ENCODE assay signal across 8 cellular contexts in the genomic region with DNA sequence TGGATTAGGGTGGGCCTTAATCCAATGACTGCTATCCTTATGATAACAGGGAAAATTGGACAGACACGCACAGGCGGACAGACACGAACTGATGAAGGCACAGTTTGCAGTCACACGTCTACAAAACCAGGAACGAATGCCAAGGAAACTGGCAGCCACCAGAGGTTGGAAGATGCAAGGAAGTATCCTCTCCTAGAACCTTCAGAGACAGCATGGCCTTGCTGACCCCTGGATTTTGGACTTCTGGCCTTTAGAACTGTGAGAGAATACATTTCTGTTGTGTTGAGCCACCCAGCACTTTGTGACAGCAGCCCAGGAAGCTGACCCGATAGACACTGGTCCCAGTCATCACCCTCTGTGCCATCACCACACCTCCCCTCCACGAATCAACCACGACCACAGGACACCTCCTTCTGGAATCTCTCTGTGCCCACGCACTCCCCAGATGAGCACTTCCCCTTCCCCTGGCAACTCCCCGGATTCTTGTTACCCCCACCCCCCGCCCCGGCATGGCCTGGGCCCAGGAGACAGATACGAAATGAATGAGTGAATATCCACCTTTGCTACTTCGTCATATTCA. TPM values are rescaled to one million over a fixed set of nuclear protein-coding genes. Genes with fewer than 3 reads are reported as not detected.
DNase-seq lines count a peak whose midpoint lies in the region; FAIRE-seq and TF ChIP-seq lines count a peak whose summit lies in the region.
"Had no signal": no experiment of that assay in that cellular context is flagged by ENCODE, and none has a peak within 500 bp of the region (broad histone marks: within the 10 kb centered on the region; RNA-seq: fewer than 3 reads in every experiment).

No MANE protein-coding gene starts in this region.

- CTCF ChIA-PET in HEK293 (lab: Yijun Ruan, JAX), result interaction anchor here (0.7 to 7.8 kb wide), 39 partner anchors 11 to 809 kb away, joined by 3 to 342 read pairs (median 6); a partner anchor contains a TSS

- H3K9me2 ChIP-seq in SU-DHL-6 (replicated peaks; ENCODE audit: insufficient read depth, low read length), result no peaks in the 10 kb centered on the region

- peaks cover 10% of the 10 kb centered on the region; the same call in 1 of the 2 replicates for H4K20me1 ChIP-seq in SU-DHL-6 (ENCODE audit: low read depth, low read length)

- H3K4me3 ChIP-seq in HEK293 (ENCODE audit: low read depth, low read length), result no peak overlapping the region
- H3K4me3 ChIP-seq in SU-DHL-6 (ENCODE audit: insufficient read depth, low read length, poor library complexity, severe bottlenecking), result no peak overlapping the region
- H3K4me3 ChIP-seq in esophagus muscularis mucosa, result peak overlapping the region in 2 of 4 donors; percentile 53 to 64
- no peak overlapping the region for H3K4me3 ChIP-seq in small intestine (ENCODE audit: low read depth in 1 of 2, low read length in 2 of 2)
- H3K4me3 ChIP-seq: lung had no signal

- 60% methylated on average over 14 of the region's 14 CpGs for WGBS in esophagus muscularis mucosa
- WGBS in small intestine, 3 donors, result 54 to 61% (median 59%) methylated on average over 14 of the region's 14 CpGs

- H3K9me3 ChIP-seq in HEK293 (ENCODE audit: control insufficient read depth, insufficient read depth, low read depth, low read length) (no peaks in the 10 kb centered on the region), SU-DHL-6 (ENCODE audit: insufficient read depth, low read length) (no peaks in the 10 kb centered on the region), esophagus muscularis mucosa (no peaks in the 10 kb centered on the region), small intestine (ENCODE audit: control insufficient read depth, low read depth) (no peaks in the 10 kb centered on the region)

- no peaks in the 10 kb centered on the region for H3K27me3 ChIP-seq in SU-DHL-6 (ENCODE audit: low read length)
- H3K27me3 ChIP-seq in esophagus muscularis mucosa, result no peaks in the 10 kb centered on the region
- H3K27me3 ChIP-seq in small intestine (ENCODE audit: control insufficient read depth in 2 of 2, insufficient read depth in 2 of 2, low read length in 2 of 2), result no peaks in the 10 kb centered on the region

- H3K36me3 ChIP-seq in HEK293 (ENCODE audit: control insufficient read depth in 2 of 2, insufficient read depth in 1 of 2, low read length in 2 of 2) (no peaks in the 10 kb centered on the region), SU-DHL-6 (ENCODE audit: low read length) (no peaks in the 10 kb centered on the region), esophagus muscularis mucosa (no peaks in the 10 kb centered on the region), small intestine (ENCODE audit: control insufficient read depth in 2 of 2, insufficient read depth in 2 of 2, low read length in 2 of 2) (no peaks in the 10 kb centered on the region)

- DNase-seq in esophagus muscularis mucosa (ENCODE audit: extremely low spot score) (no peak), small intestine (peak; percentile 59), LoVo (ENCODE audit: low spot score) (no peak), germinal center (ENCODE audit: low spot score) (no peak), NCI-H1694 (lab: John Stamatoyannopoulos, UW) (no peak)

- POLR2A ChIA-PET in HEK293 (lab: Yijun Ruan, JAX), result interaction anchor here (0.5 to 2.2 kb wide), 9 partner anchors 13 to 123 kb away, joined by 3 to 26 read pairs (median 3); a partner anchor contains a TSS

- no peak for FAIRE-seq in small intestine (lab: Jason Lieb, UNC)

- H3K27ac ChIP-seq in HEK293 (ENCODE audit: extremely low read depth, low read depth, low read length), result no peak overlapping the region
- H3K27ac ChIP-seq in SU-DHL-6 (ENCODE audit: low read depth, low read length), result no peak overlapping the region
- peak overlapping the region in 3 of 4 donors; percentile 52 to 66 (median 61) for H3K27ac ChIP-seq in esophagus muscularis mucosa (replicated peaks in 1 of 4)
- peak overlapping the region; percentile 43 to 70 for H3K27ac ChIP-seq in small intestine (ENCODE audit: low read depth in 1 of 2, low read length in 1 of 2)

- H3K4me2 ChIP-seq in SU-DHL-6 (ENCODE audit: low read depth, low read length, poor library complexity, severe bottlenecking), result peak overlapping the region; percentile 55

- no peak for TF ChIP-seq EP300 in esophagus muscularis mucosa (IDR thresholded peaks at IDR 0.05)

- H2AFZ ChIP-seq in SU-DHL-6 (ENCODE audit: low read depth, low read length, severe bottlenecking), result no peak overlapping the region

- TF ChIP-seq CTCF in HEK293 (tag by site-specific recombination; IDR thresholded peaks at IDR 0.05) (no peak), SU-DHL-6 (IDR thresholded peaks at IDR 0.05; ENCODE audit: insufficient read depth, low read length, poor library complexity, severe bottlenecking) (no peak), esophagus muscularis mucosa (IDR thresholded peaks at IDR 0.05) (no peak)

- H3K4me1 ChIP-seq in HEK293 (ENCODE audit: control insufficient read depth, insufficient read depth, low read length) (peaks cover 3% of the 10 kb centered on the region; the same call in 1 of the 2 replicates), esophagus muscularis mucosa (peaks cover 61 to 90% (median 81%) of the 10 kb centered on the region in 4 donors), small intestine (ENCODE audit: control insufficient read depth in 2 of 2, insufficient read depth in 1 of 2, low read depth in 1 of 2, low read length in 1 of 2) (peaks cover 14 to 20% of the 10 kb centered on the region in 2 donors)

- no peak for TF ChIP-seq POLR2A in esophagus muscularis mucosa (IDR thresholded peaks at IDR 0.05; ENCODE audit: low read depth)

- H3K79me2 ChIP-seq in SU-DHL-6 (ENCODE audit: insufficient read depth, low read length), result peaks cover 9% of the 10 kb centered on the region; the same call in 1 of the 2 replicates

- peaks cover 13% of the 10 kb centered on the region for H3F3A ChIP-seq in SU-DHL-6 (ENCODE audit: insufficient read depth)

- intact Hi-C loops in esophagus muscularis mucosa (cut with DNase I), result loop anchor here (1.0 to 5.0 kb wide), 2 partner anchors 42 to 113 kb away; a partner anchor contains a TSS

- peak overlapping the region; percentile 18; the same call in 1 of the 2 replicates for H3K9ac ChIP-seq in SU-DHL-6 (ENCODE audit: low read length)

TF ChIP-seq in HEK293, 187 proteins besides CTCF, POLR2A, EP300 and RAD21:
- TF ChIP-seq ZNF391 (tag by site-specific recombination; IDR thresholded peaks at IDR 0.05; ENCODE audit: borderline replicate concordance, low read depth) (no peak), ZNF837 (tag by site-specific recombination; IDR thresholded peaks at IDR 0.05) (no peak), ZNF114 (tag by site-specific recombination; IDR thresholded peaks at IDR 0.05) (no peak), ZNF629 (tag by site-specific recombination; IDR thresholded peaks at IDR 0.05) (0 out of 2 replicates have a peak, but pooled peaks have one; percentile 9), ZNF768 (tag by site-specific recombination; IDR thresholded peaks at IDR 0.05) (no peak), ZNF394 (tag by site-specific recombination; IDR thresholded peaks at IDR 0.05; ENCODE audit: borderline replicate concordance) (no peak), ZNF37A (tag by site-specific recombination; IDR thresholded peaks at IDR 0.05) (no peak), SP2 (tag by site-specific recombination; IDR thresholded peaks at IDR 0.05) (no peak)

RNA-seq across cellular contexts. Expression of a gene that starts 18.7 kb away (rescaled TPM):
- 10 to 100 TPM; 15.9 to 19.1 (median 17.5) TPM for total RNA-seq in esophagus muscularis mucosa
- 1 to 10 TPM in 2 of 3 donors, under 1 TPM in 1; 0.45 to 7.6 (median 6.2) TPM for polyA plus RNA-seq in small intestine

RNA-seq across cellular contexts. Expression of a gene that starts 23.9 kb away (rescaled TPM):
- 10 to 100 TPM; 48.6 to 67.4 (median 54.8) TPM for total RNA-seq in esophagus muscularis mucosa
- polyA plus RNA-seq in small intestine, result 10 to 100 TPM; 33.0 to 49.0 (median 36.4) TPM

Comparison
In these comparisons a context has a peak if more than half of its experiments do, and no peak if none do; other contexts are left out.
1. H3K27ac ChIP-seq: peak in esophagus muscularis mucosa (3 of 4) and small intestine (2 of 2); none in HEK293 (single experiment) and SU-DHL-6 (single experiment).